Comparison of ENCODE assay signal across 19 cellular contexts in the genomic region with DNA sequence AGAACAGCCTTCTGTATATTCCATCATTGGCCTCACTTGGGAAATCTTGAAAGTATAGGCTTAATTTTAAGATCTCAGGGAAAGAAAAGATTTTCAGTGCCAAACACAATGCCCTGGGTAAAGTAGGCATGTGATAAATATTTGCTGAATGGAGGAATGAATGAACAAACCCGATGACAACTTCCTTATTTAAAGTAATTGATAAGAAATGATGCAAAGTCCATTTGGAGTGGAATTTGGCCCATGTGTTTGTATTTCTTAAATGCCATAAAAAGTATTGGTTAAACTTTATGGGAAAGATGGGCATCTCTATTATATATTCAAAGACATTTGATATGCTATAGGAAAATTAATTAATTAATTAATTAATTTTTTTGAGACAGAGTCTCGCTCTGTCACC.
"Had no signal": no experiment of that assay in that cellular context is flagged by ENCODE, and none has a peak within 500 bp of the region (broad histone marks: within the 10 kb centered on the region; RNA-seq: fewer than 3 reads in every experiment).

No MANE protein-coding gene starts in this region.

- H3K9me3 ChIP-seq: colonic mucosa, esophagus muscularis mucosa, gastroesophageal sphincter, heart left ventricle, left ventricle myocardium inferior, lower lobe of right lung, mucosa of descending colon had no signal

- H3K27ac ChIP-seq: colonic mucosa, esophagus muscularis mucosa, foreskin keratinocyte, gastroesophageal sphincter, heart left ventricle, left ventricle myocardium inferior, lower lobe of right lung had no signal

- FAIRE-seq: endothelial cell of umbilical vein, frontal cortex, islet of Langerhans, keratinocyte had no signal

- DNase-seq: cerebellar nuclear complex; colonic mucosa; cortex of kidney; effector memory CD4-positive, alpha-beta T cell; heart left ventricle; hippocampal formation; left cardiac atrium; left ventricle myocardium inferior; lower lobe of right lung; mesenchymal stem cell; mucosa of descending colon had no signal

- H3K4me1 ChIP-seq: colonic mucosa, foreskin keratinocyte had no signal

- H3K36me3 ChIP-seq: colonic mucosa, esophagus muscularis mucosa, gastroesophageal sphincter, heart left ventricle, left ventricle myocardium inferior, lower lobe of right lung had no signal

- ATAC-seq: foreskin keratinocyte, gastroesophageal sphincter, heart left ventricle, left cardiac atrium, left lobe of liver, lower lobe of right lung, mucosa of descending colon had no signal

- H3K4me3 ChIP-seq: colonic mucosa, esophagus muscularis mucosa, gastroesophageal sphincter, heart left ventricle, left ventricle myocardium inferior, lower lobe of right lung, mucosa of descending colon had no signal
